ENCODE assay signal across 29 cellular contexts in the genomic region with DNA sequence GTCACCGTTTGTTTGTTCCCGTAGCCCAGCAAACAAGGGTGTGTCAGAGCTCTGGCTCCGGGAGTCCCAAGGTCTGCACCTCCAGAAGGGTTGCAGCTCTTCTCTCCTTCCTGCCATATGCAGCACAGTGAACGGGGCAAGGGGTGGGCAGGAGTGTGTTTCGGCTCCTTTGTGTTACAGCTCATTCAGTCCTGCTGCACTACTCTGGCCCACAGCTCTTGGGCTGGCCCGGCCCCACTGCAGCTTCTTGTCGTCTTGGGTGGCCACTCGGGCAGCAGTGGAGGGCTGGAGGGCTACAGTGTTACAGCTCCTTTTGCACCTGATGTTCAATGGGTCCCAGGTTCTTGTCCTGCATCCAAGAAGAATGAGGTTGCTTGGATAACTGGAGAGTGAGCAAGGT.
"Had no signal": no experiment of that assay in that cellular context is flagged by ENCODE, and none has a peak within 500 bp of the region (broad histone marks: within the 10 kb centered on the region; RNA-seq: fewer than 3 reads in every experiment).

No MANE protein-coding gene starts in this region.

- H3K27me3 ChIP-seq: colonic mucosa, dorsolateral prefrontal cortex, esophagus muscularis mucosa, esophagus squamous epithelium, foreskin keratinocyte, gastrocnemius medialis, gastroesophageal sphincter, heart left ventricle had no signal

- H3K9me3 Mint-ChIP-seq: dendritic cell treated with granulocyte-macrophage colony-stimulating factor and Interleukin-4, amounts not matched to agents 40 ng/mL and 50 ng/mL, for 4 days; effector memory CD8-positive, alpha-beta T cell; endodermal cell had no signal

- H3K36me3 ChIP-seq: colonic mucosa, esophagus muscularis mucosa, esophagus squamous epithelium, gastrocnemius medialis, gastroesophageal sphincter, heart left ventricle, heart right ventricle had no signal

- H3K27ac Mint-ChIP-seq: dendritic cell treated with granulocyte-macrophage colony-stimulating factor and Interleukin-4, amounts not matched to agents 40 ng/mL and 50 ng/mL, for 4 days; effector memory CD8-positive, alpha-beta T cell; endodermal cell had no signal

- H3K4me3 ChIP-seq: colonic mucosa, coronary artery, dorsolateral prefrontal cortex, esophagus muscularis mucosa, esophagus squamous epithelium, gastrocnemius medialis, gastroesophageal sphincter, heart left ventricle, heart right ventricle had no signal

- DNase-seq: colonic mucosa; cortex of kidney; dermis blood vessel endothelial cell; dorsolateral prefrontal cortex; effector CD4-positive, alpha-beta T cell; effector CD8-positive, alpha-beta T cell; effector memory CD4-positive, alpha-beta T cell; effector memory CD8-positive, alpha-beta T cell; endodermal cell; erythroblast; esophagus squamous epithelium; foreskin fibroblast; foreskin keratinocyte; foreskin melanocyte; gastrocnemius medialis; glutamatergic neuron; head of caudate nucleus; heart right ventricle had no signal

- FAIRE-seq: colon, endometrium, endothelial cell of umbilical vein, frontal cortex had no signal

- H3K9me3 ChIP-seq: colonic mucosa, esophagus muscularis mucosa, gastrocnemius medialis, gastroesophageal sphincter, heart left ventricle, heart right ventricle had no signal

- H3K4me3 Mint-ChIP-seq: dendritic cell treated with granulocyte-macrophage colony-stimulating factor and Interleukin-4, amounts not matched to agents 40 ng/mL and 50 ng/mL, for 4 days; effector memory CD8-positive, alpha-beta T cell; endodermal cell had no signal

- H3K4me1 Mint-ChIP-seq: endodermal cell had no signal

- H3K27ac ChIP-seq: colonic mucosa, coronary artery, dorsolateral prefrontal cortex, epithelial cell of prostate, esophagus muscularis mucosa, esophagus squamous epithelium, foreskin keratinocyte, gastrocnemius medialis, gastroesophageal sphincter, heart left ventricle, heart right ventricle had no signal

- ATAC-seq: effector memory CD8-positive, alpha-beta T cell; esophagus mucosa; foreskin keratinocyte; gastrocnemius medialis; gastroesophageal sphincter; heart left ventricle; heart right ventricle had no signal

- H3K27me3 Mint-ChIP-seq: dendritic cell treated with granulocyte-macrophage colony-stimulating factor and Interleukin-4, amounts not matched to agents 40 ng/mL and 50 ng/mL, for 4 days; effector memory CD8-positive, alpha-beta T cell had no signal

- H3K4me1 ChIP-seq: colonic mucosa, esophagus muscularis mucosa, esophagus squamous epithelium, foreskin keratinocyte, gastrocnemius medialis, gastroesophageal sphincter, heart left ventricle, heart right ventricle had no signal
